ENCODE assay signal across 9 cellular contexts in the genomic region with DNA sequence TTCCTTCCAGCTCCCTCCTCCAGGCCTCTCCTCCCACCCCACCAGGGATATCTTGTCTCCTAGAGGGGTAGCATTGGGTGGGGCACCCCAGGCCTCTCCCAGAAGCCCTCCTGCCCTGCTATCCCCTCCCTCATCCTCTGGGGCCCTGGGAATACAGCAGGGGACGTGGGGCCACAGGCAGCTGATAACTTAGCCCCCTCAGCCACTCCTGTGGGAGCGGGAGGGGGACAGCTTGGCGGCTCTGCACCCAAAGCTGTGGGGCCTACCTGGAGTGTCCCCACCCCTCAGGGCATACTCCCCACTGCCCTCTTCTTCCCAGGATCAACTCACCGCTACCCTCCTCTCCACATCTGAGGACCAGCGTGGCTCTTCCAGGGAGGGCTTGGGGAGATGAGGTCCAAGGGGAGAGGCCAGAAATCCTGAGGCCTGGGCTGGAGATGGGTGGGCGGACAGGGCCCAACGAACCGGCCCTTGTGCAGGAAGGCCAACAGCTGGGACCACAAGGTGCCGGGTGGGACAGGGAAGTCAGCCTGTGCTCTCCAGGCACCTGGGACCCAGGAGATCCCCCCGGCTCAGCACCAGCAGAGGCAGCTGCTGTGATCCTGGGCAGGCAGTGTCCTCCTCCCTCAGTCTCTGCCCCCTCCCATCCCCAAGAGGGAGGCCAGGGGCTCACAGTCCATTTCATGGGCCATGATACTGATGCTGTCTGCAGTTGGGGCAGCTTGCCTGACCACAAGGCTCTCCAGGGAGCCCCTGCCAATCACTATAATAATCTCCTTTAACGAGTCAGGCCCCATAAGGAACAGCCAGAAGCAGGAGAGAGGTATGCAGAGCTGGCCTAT. TPM values are rescaled to one million over a fixed set of nuclear protein-coding genes. Genes with fewer than 3 reads are reported as not detected.
A peak's percentile ranks its signal among the peaks of the same experiment; 100 is the strongest.
DNase-seq lines count a peak whose midpoint lies in the region; ATAC-seq and TF ChIP-seq lines count a peak whose summit lies in the region.
"Had no signal": no experiment of that assay in that cellular context is flagged by ENCODE, and none has a peak within 500 bp of the region (broad histone marks: within the 10 kb centered on the region; RNA-seq: fewer than 3 reads in every experiment).

No MANE protein-coding gene starts in this region.

- no peaks in the 10 kb centered on the region for H3K9me3 Mint-ChIP-seq in T-helper 1 cell treated with Interleukin-12 subunit alpha and Interleukin-12 subunit beta and Interleukin-4 antibody, amounts not matched to agents 30 μg/mL and 1 μg/mL, for 36 hours
- peaks cover 14% of the 10 kb centered on the region for H3K9me3 Mint-ChIP-seq in neural progenitor cell

- no peak overlapping the region for H3K4me2 ChIP-seq in neural progenitor cell

- peak; percentile 13 for ATAC-seq in sciatic nerve
- no peak for ATAC-seq in GM21786 (IDR thresholded peaks at IDR 0.05; ENCODE audit: unreplicated experiment)
- ATAC-seq in GM19397 (IDR thresholded peaks at IDR 0.05; ENCODE audit: unreplicated experiment), result no peak

- H3F3A ChIP-seq in neural progenitor cell (ENCODE audit: low read depth), result peaks cover 3% of the 10 kb centered on the region

- TF ChIP-seq CTCF in fibroblast of villous mesenchyme (IDR thresholded peaks at IDR 0.05; ENCODE audit: insufficient read depth, low read depth, low read length), result no peak
- no peak for TF ChIP-seq CTCF in neural progenitor cell (IDR thresholded peaks at IDR 0.05)

- H3K27me3 Mint-ChIP-seq in T-helper 1 cell treated with Interleukin-12 subunit alpha and Interleukin-12 subunit beta and Interleukin-4 antibody, amounts not matched to agents 30 μg/mL and 1 μg/mL, for 36 hours (ENCODE audit: low read depth), result no peaks in the 10 kb centered on the region
- peaks cover 8% of the 10 kb centered on the region for H3K27me3 Mint-ChIP-seq in neural progenitor cell (ENCODE audit: insufficient read depth, low read depth)

- H2AFZ ChIP-seq in neural progenitor cell (replicated peaks), result no peak overlapping the region

- H3K36me3 ChIP-seq in neural progenitor cell, result no peaks in the 10 kb centered on the region

- H3K9ac ChIP-seq in neural progenitor cell, result no peak overlapping the region

- no peaks in the 10 kb centered on the region for H3K79me2 ChIP-seq in neural progenitor cell (ENCODE audit: low read depth)

- no peaks in the 10 kb centered on the region for H3K9me3 ChIP-seq in neural progenitor cell (ENCODE audit: low read depth)

- H3K4me3 ChIP-seq in fibroblast of villous mesenchyme (ENCODE audit: low read depth, low read length) (no peak overlapping the region), neural progenitor cell (no peak overlapping the region)

- H4K20me1 ChIP-seq in neural progenitor cell (ENCODE audit: low read depth), result no peaks in the 10 kb centered on the region

- H3K4me1 Mint-ChIP-seq in T-helper 1 cell treated with Interleukin-12 subunit alpha and Interleukin-12 subunit beta and Interleukin-4 antibody, amounts not matched to agents 30 μg/mL and 1 μg/mL, for 36 hours (ENCODE audit: low read depth), result peaks cover 33% of the 10 kb centered on the region
- peaks cover 32% of the 10 kb centered on the region for H3K4me1 Mint-ChIP-seq in neural progenitor cell

- H3K36me3 Mint-ChIP-seq in T-helper 1 cell treated with Interleukin-12 subunit alpha and Interleukin-12 subunit beta and Interleukin-4 antibody, amounts not matched to agents 30 μg/mL and 1 μg/mL, for 36 hours (ENCODE audit: low read depth), result peaks cover 20% of the 10 kb centered on the region
- H3K36me3 Mint-ChIP-seq in neural progenitor cell, result peaks cover 4% of the 10 kb centered on the region

- intact Hi-C loops in sciatic nerve (cut with DNase I), result no loop called here

- peak overlapping the region; percentile 63 for H3K27ac Mint-ChIP-seq in T-helper 1 cell treated with Interleukin-12 subunit alpha and Interleukin-12 subunit beta and Interleukin-4 antibody, amounts not matched to agents 30 μg/mL and 1 μg/mL, for 36 hours
- H3K27ac Mint-ChIP-seq in neural progenitor cell, result no peak overlapping the region

- no peak overlapping the region for H3K4me3 Mint-ChIP-seq in T-helper 1 cell treated with Interleukin-12 subunit alpha and Interleukin-12 subunit beta and Interleukin-4 antibody, amounts not matched to agents 30 μg/mL and 1 μg/mL, for 36 hours
- no peak overlapping the region for H3K4me3 Mint-ChIP-seq in neural progenitor cell

- H3K27ac ChIP-seq in neural progenitor cell, result no peak overlapping the region

- peak; percentile 48 for DNase-seq in GM04504 (ENCODE audit: low read depth)
- peak; percentile 83 for DNase-seq in fibroblast of villous mesenchyme (ENCODE audit: low read depth)
- peak; percentile 64 for DNase-seq in sciatic nerve (ENCODE audit: low spot score)
- no peak for DNase-seq in DMS53 treated with DMSO at 0.1 percent for 48 hours (lab: John Stamatoyannopoulos, UW; ENCODE audit: unreplicated experiment)
- no peak for DNase-seq in neural progenitor cell (ENCODE audit: low spot score)
- DNase-seq: erythroblast had no signal

- H3K27me3 ChIP-seq in neural progenitor cell, result no peaks in the 10 kb centered on the region

- H3K4me1 ChIP-seq in neural progenitor cell, result no peaks in the 10 kb centered on the region

RNA-seq across cellular contexts. Expression of gene NEAT1, which starts 23.2 kb away (rescaled TPM):
- 413 and 487 TPM in 2 replicates for total RNA-seq in fibroblast of villous mesenchyme
- total RNA-seq in sciatic nerve, result 1,255 TPM
- total RNA-seq in neural progenitor cell (ENCODE audit: low replicate concordance), result 2.8 and 4.0 TPM in 2 replicates

RNA-seq across cellular contexts. Expression of gene MALAT1, which starts 53.0 kb away (rescaled TPM):
- total RNA-seq in fibroblast of villous mesenchyme (12,351 and 16,563 TPM in 2 replicates), sciatic nerve (14,857 TPM), neural progenitor cell (ENCODE audit: low replicate concordance) (5,397 and 9,030 TPM in 2 replicates)

RNA-seq across cellular contexts. Expression of gene FRMD8, which starts 59.4 kb away (rescaled TPM):
- total RNA-seq in fibroblast of villous mesenchyme (44.5 and 60.6 TPM in 2 replicates), sciatic nerve (65.9 TPM), neural progenitor cell (ENCODE audit: low replicate concordance) (5.8 and 28.3 TPM in 2 replicates)

Comparison
In these comparisons a context has a peak if more than half of its experiments do, and no peak if none do; other contexts are left out.
1. DNase-seq: peak in GM04504 (single experiment), fibroblast of villous mesenchyme (single experiment) and sciatic nerve (single experiment); none in DMS53 treated with DMSO at 0.1 percent for 48 hours (single experiment) and neural progenitor cell (single experiment).
2. RNA of gene NEAT1, which starts 23.2 kb away (total RNA-seq): 1,255 TPM in sciatic nerve (single experiment) and 413 to 487 TPM in fibroblast of villous mesenchyme; 2.8 to 4.0 TPM in neural progenitor cell; every median in the first group is over 10 times any median in the second.